ENCODE assay signal across 8 cellular contexts in genomic region chrX:107775734-107776511, GRCh38. TPM values are rescaled to one million over a fixed set of nuclear protein-coding genes. Genes with fewer than 3 reads are reported as not detected.
DNase-seq lines count a peak whose midpoint lies in the region; ATAC-seq and TF ChIP-seq lines count a peak whose summit lies in the region.

Gene TSC22D3 (minus strand): TSS chrX:107775787. CDS start chrX:107775419, 368 bp downstream.

- H3K27me3 Mint-ChIP-seq in activated CD4-positive, alpha-beta T cell treated with anti-CD3 and anti-CD28 coated beads, Interleukin-2, amount 10 ng/mL, durations not matched to agents 7 days and 5 days = peaks cover 6% of the 10 kb centered on the region

- H3K27ac Mint-ChIP-seq in activated CD4-positive, alpha-beta T cell treated with anti-CD3 and anti-CD28 coated beads, Interleukin-2, amount 10 ng/mL, durations not matched to agents 7 days and 5 days = peak within 1 kb of the TSS; percentile 73

- TF ChIP-seq CTCF in AG09319 (IDR thresholded peaks at IDR 0.05; ENCODE audit: low read depth, low read length) = peak; percentile 7

- no peaks in the 10 kb centered on the region for H3K36me3 Mint-ChIP-seq in activated CD4-positive, alpha-beta T cell treated with anti-CD3 and anti-CD28 coated beads, Interleukin-2, amount 10 ng/mL, durations not matched to agents 7 days and 5 days (ENCODE audit: low read depth)

- CTCF ChIA-PET in activated CD4-positive, alpha-beta T cell treated with anti-CD3 and anti-CD28 coated beads, Interleukin-2, amount 10 ng/mL, durations not matched to agents 7 days and 5 days (lab: Charles Lee) = interaction anchor here (1.1 to 3.6 kb wide), 8 partner anchors 12 to 237 kb away, joined by 4 to 35 read pairs (median 6); no protein-coding TSS in a partner anchor

- DNase-seq in AG09319 (ENCODE audit: extremely low read depth, low read depth) (no peak), NCI-H510A (lab: John Stamatoyannopoulos, UW) (peak; percentile 67), dedifferentiated amniotic fluid mesenchymal stem cell (ENCODE audit: extremely low spot score) (peak; percentile 26), left kidney (ENCODE audit: low read depth, low spot score) (peak; percentile 92)
- peak; percentile 49 for DNase-seq in activated CD4-positive, alpha-beta T cell treated with anti-CD3 and anti-CD28 coated beads, Interleukin-2, amount 10 ng/mL, durations not matched to agents 7 days and 5 days
- DNase-seq in stimulated activated CD4-positive, alpha-beta T cell treated with anti-CD3 and anti-CD28 coated beads, Interleukin-1b, Interleukin-23, amount 100 ng/mL, for 48 hours = peak; percentile 65

- peaks cover 12% of the 10 kb centered on the region for H3K4me1 Mint-ChIP-seq in activated CD4-positive, alpha-beta T cell treated with anti-CD3 and anti-CD28 coated beads, Interleukin-2, amount 10 ng/mL, durations not matched to agents 7 days and 5 days

- ATAC-seq in GM19023 (IDR thresholded peaks at IDR 0.05; ENCODE audit: unreplicated experiment) (peak; percentile 73), HG03196 (IDR thresholded peaks at IDR 0.05; ENCODE audit: unreplicated experiment) (peak; percentile 87)

- H3K4me3 Mint-ChIP-seq in activated CD4-positive, alpha-beta T cell treated with anti-CD3 and anti-CD28 coated beads, Interleukin-2, amount 10 ng/mL, durations not matched to agents 7 days and 5 days = peak within 1 kb of the TSS; percentile 78

- no peaks in the 10 kb centered on the region for H3K9me3 Mint-ChIP-seq in activated CD4-positive, alpha-beta T cell treated with anti-CD3 and anti-CD28 coated beads, Interleukin-2, amount 10 ng/mL, durations not matched to agents 7 days and 5 days

- POLR2A ChIA-PET in activated CD4-positive, alpha-beta T cell treated with anti-CD3 and anti-CD28 coated beads, Interleukin-2, amount 10 ng/mL, durations not matched to agents 7 days and 5 days (lab: Charles Lee) = interaction anchor here (1.1 kb wide), 1 partner anchor 147 kb away, joined by 3 read pairs; the partner anchor contains the start of gene PRPS1

RNA-seq across cellular contexts. Expression of gene TSC22D3, which starts in this region (rescaled TPM):
- total RNA-seq in activated CD4-positive, alpha-beta T cell treated with anti-CD3 and anti-CD28 coated beads, Interleukin-2, amount 10 ng/mL, durations not matched to agents 7 days and 5 days = 10 to 100 TPM; 36.5 to 41.9 TPM
